In genomic region chr6:16302721-16303552, GRCh38 we compare ENCODE assay signal across 30 cellular contexts.
DNase-seq lines count a peak whose midpoint lies in the region; ATAC-seq and TF ChIP-seq lines count a peak whose summit lies in the region.
"Had no signal": no experiment of that assay in that cellular context is flagged by ENCODE, and none has a peak within 500 bp of the region (broad histone marks: within the 10 kb centered on the region; RNA-seq: fewer than 3 reads in every experiment).

No MANE protein-coding gene starts in this region.

- no peaks in the 10 kb centered on the region for H3K9me3 ChIP-seq in cardiac muscle cell (ENCODE audit: low read depth)
- no peaks in the 10 kb centered on the region for H3K9me3 ChIP-seq in right atrium auricular region
- H3K9me3 ChIP-seq: A549, adrenal gland, colonic mucosa, gastroesophageal sphincter, ovary, right lobe of liver had no signal

- TF ChIP-seq CTCF in cardiac muscle cell (IDR thresholded peaks at IDR 0.05; ENCODE audit: low read depth, low read length) = no peak
- no peak for TF ChIP-seq CTCF in right atrium auricular region (IDR thresholded peaks at IDR 0.05)
- TF ChIP-seq CTCF in WTC11 (IDR thresholded peaks at IDR 0.05) = no peak
- no peak for TF ChIP-seq CTCF in GM10266 (IDR thresholded peaks at IDR 0.05; ENCODE audit: control insufficient read depth, insufficient read depth, low read depth, missing control alignments)

- H3K4me1 ChIP-seq in cardiac muscle cell (ENCODE audit: low read depth) (peaks cover 5% of the 10 kb centered on the region), right atrium auricular region (peaks cover 0 to 5% of the 10 kb centered on the region in 2 donors)
- H3K4me1 ChIP-seq: A549, adrenal gland, colonic mucosa, gastroesophageal sphincter had no signal

- POLR2A ChIA-PET in WTC11 (lab: Charles Lee) = no interaction called here

- H3K4me3 Mint-ChIP-seq in WTC11 = peak overlapping the region; percentile 46
- H3K4me3 Mint-ChIP-seq in activated T-helper 17 cell treated with anti-CD3 and anti-CD28 coated beads, Interleukin-2, amount 50 U/mL, for 72 hours = no peak overlapping the region
- H3K4me3 Mint-ChIP-seq: activated CD4-positive, alpha-beta T cell treated with anti-CD3 and anti-CD28 coated beads for 36 hours; activated T-cell treated with anti-CD3 and anti-CD28 coated beads, Interleukin-2, amount 50 U/mL, for 4 hours; B cell; natural killer cell; T-helper 1 cell treated with Interleukin-12 subunit alpha and Interleukin-12 subunit beta and Interleukin-4 antibody, amounts not matched to agents 30 μg/mL and 1 μg/mL, for 36 hours had no signal

- CTCF ChIA-PET in WTC11 (lab: Charles Lee) = interaction anchor here (1.0 to 1.6 kb wide), 3 partner anchors 15 to 17 kb away, joined by 4 to 9 read pairs (median 7); no protein-coding TSS in a partner anchor

- H3K27ac ChIP-seq in cardiac muscle cell (peak overlapping the region; percentile 40), right atrium auricular region (no peak overlapping the region)
- H3K27ac ChIP-seq: A549, adrenal gland, brain microvascular endothelial cell, colonic mucosa, gastroesophageal sphincter, ovary, right lobe of liver, SK-N-MC had no signal

- DNase-seq in cardiac muscle cell (ENCODE audit: low read depth in 1 of 2, low spot score in 1 of 2) (peak in 1 of 2 donors; percentile 27), right atrium auricular region (ENCODE audit: low spot score) (no peak), WTC11 (ENCODE audit: low spot score) (no peak), iPS-NIHi7 (ENCODE audit: extremely low spot score) (peak; percentile 35), retina (peak; percentile 45), GM10266 (ENCODE audit: extremely low spot score) (no peak), DMS153 (lab: John Stamatoyannopoulos, UW) (no peak)
- DNase-seq: activated CD4-positive, alpha-beta T cell treated with anti-CD3 and anti-CD28 coated beads for 36 hours; activated naive CD4-positive, alpha-beta T cell; activated T-cell treated with anti-CD3 and anti-CD28 coated beads, Interleukin-2, amount 50 U/mL, for 4 hours; adrenal gland; brain microvascular endothelial cell; colonic mucosa; DND-41; midbrain; natural killer cell; NCI-H2171 treated with DMSO at 0.1 percent for 48 hours; NCI-H524 treated with DMSO at 0.1 percent for 48 hours; ovary; right lobe of liver; RPMI8226; stimulated activated CD4-positive, alpha-beta T cell treated with anti-CD3 and anti-CD28 coated beads, Interleukin-12 subunit alpha, Interleukin-12 subunit beta, amount 100 ng/mL, for 4 hours; stimulated activated CD4-positive, alpha-beta T cell treated with anti-CD3 and anti-CD28 coated beads, Interleukin-4, amount 100 ng/mL, for 4 hours; stimulated activated naive CD4-positive, alpha-beta T cell had no signal

- H3K36me3 ChIP-seq in cardiac muscle cell (no peaks in the 10 kb centered on the region), right atrium auricular region (peaks cover 24% of the 10 kb centered on the region)
- H3K36me3 ChIP-seq: adrenal gland, colonic mucosa, ovary had no signal

- peaks cover 12% of the 10 kb centered on the region for H3K27me3 Mint-ChIP-seq in WTC11 (ENCODE audit: low read depth)
- H3K27me3 Mint-ChIP-seq in activated T-helper 17 cell treated with anti-CD3 and anti-CD28 coated beads, Interleukin-2, amount 50 U/mL, for 72 hours = no peaks in the 10 kb centered on the region
- H3K27me3 Mint-ChIP-seq: activated CD4-positive, alpha-beta T cell treated with anti-CD3 and anti-CD28 coated beads for 36 hours; B cell had no signal

- H3K4me3 ChIP-seq in cardiac muscle cell (no peak overlapping the region), right atrium auricular region (no peak overlapping the region)
- H3K4me3 ChIP-seq: A549, adrenal gland, colonic mucosa, gastroesophageal sphincter, ovary, right lobe of liver, SK-N-MC had no signal

- H3K9me3 Mint-ChIP-seq in WTC11 = no peaks in the 10 kb centered on the region
- H3K9me3 Mint-ChIP-seq in activated T-helper 17 cell treated with anti-CD3 and anti-CD28 coated beads, Interleukin-2, amount 50 U/mL, for 72 hours = no peaks in the 10 kb centered on the region
- H3K9me3 Mint-ChIP-seq: activated T-cell treated with anti-CD3 and anti-CD28 coated beads, Interleukin-2, amount 50 U/mL, for 4 hours; natural killer cell; T-helper 1 cell treated with Interleukin-12 subunit alpha and Interleukin-12 subunit beta and Interleukin-4 antibody, amounts not matched to agents 30 μg/mL and 1 μg/mL, for 36 hours had no signal

- H3K27me3 ChIP-seq in cardiac muscle cell = no peaks in the 10 kb centered on the region
- H3K27me3 ChIP-seq in right atrium auricular region = no peaks in the 10 kb centered on the region
- H3K27me3 ChIP-seq: adrenal gland, brain microvascular endothelial cell, colonic mucosa, gastroesophageal sphincter, ovary, right lobe of liver had no signal

- H3K27ac Mint-ChIP-seq in WTC11 = no peak overlapping the region
- H3K27ac Mint-ChIP-seq in activated T-helper 17 cell treated with anti-CD3 and anti-CD28 coated beads, Interleukin-2, amount 50 U/mL, for 72 hours = no peak overlapping the region
- H3K27ac Mint-ChIP-seq: activated CD4-positive, alpha-beta T cell treated with anti-CD3 and anti-CD28 coated beads for 36 hours; B cell; natural killer cell; T-helper 1 cell treated with Interleukin-12 subunit alpha and Interleukin-12 subunit beta and Interleukin-4 antibody, amounts not matched to agents 30 μg/mL and 1 μg/mL, for 36 hours had no signal

- peak; percentile 82 for ATAC-seq in WTC11
- ATAC-seq in activated T-helper 17 cell treated with anti-CD3 and anti-CD28 coated beads, Interleukin-2, amount 50 U/mL, for 72 hours (replicated peaks) = no peak
- ATAC-seq: A549; activated CD4-positive, alpha-beta T cell treated with anti-CD3 and anti-CD28 coated beads for 36 hours; activated T-cell treated with anti-CD3 and anti-CD28 coated beads, Interleukin-2, amount 50 U/mL, for 4 hours; gastroesophageal sphincter; natural killer cell had no signal

- peaks cover 56% of the 10 kb centered on the region for H3K4me1 Mint-ChIP-seq in WTC11
- no peaks in the 10 kb centered on the region for H3K4me1 Mint-ChIP-seq in activated T-helper 17 cell treated with anti-CD3 and anti-CD28 coated beads, Interleukin-2, amount 50 U/mL, for 72 hours
- H3K4me1 Mint-ChIP-seq: natural killer cell had no signal

- H3K36me3 Mint-ChIP-seq in WTC11 = no peaks in the 10 kb centered on the region
- H3K36me3 Mint-ChIP-seq in activated T-helper 17 cell treated with anti-CD3 and anti-CD28 coated beads, Interleukin-2, amount 50 U/mL, for 72 hours (ENCODE audit: low read depth) = peaks cover 69% of the 10 kb centered on the region
- H3K36me3 Mint-ChIP-seq: natural killer cell had no signal

TF ChIP-seq in WTC11, 78 proteins besides CTCF, POLR2A, EP300 and RAD21:
- TF ChIP-seq ATF1 (CRISPR knock-in tag; IDR thresholded peaks at IDR 0.05) = no peak
- no peak for TF ChIP-seq MXD4 (CRISPR knock-in tag; IDR thresholded peaks at IDR 0.05; ENCODE audit: borderline replicate concordance)
- no peak for TF ChIP-seq SMAD3 (CRISPR knock-in tag; IDR thresholded peaks at IDR 0.05; ENCODE audit: borderline replicate concordance)
- TF ChIP-seq FOXP1 (CRISPR knock-in tag; IDR thresholded peaks at IDR 0.05; ENCODE audit: borderline replicate concordance) = no peak
- no peak for TF ChIP-seq RORB (CRISPR knock-in tag; IDR thresholded peaks at IDR 0.05)
- TF ChIP-seq JUN (CRISPR knock-in tag; IDR thresholded peaks at IDR 0.05) = no peak
- TF ChIP-seq CBFB (CRISPR knock-in tag; IDR thresholded peaks at IDR 0.05; ENCODE audit: low read depth) = no peak
- no peak for TF ChIP-seq IRF2 (CRISPR knock-in tag; IDR thresholded peaks at IDR 0.05; ENCODE audit: borderline replicate concordance, low read depth)
- no peak for TF ChIP-seq SOX15 (CRISPR knock-in tag; IDR thresholded peaks at IDR 0.05)
- no peak for TF ChIP-seq TCF7 (CRISPR knock-in tag; IDR thresholded peaks at IDR 0.05; ENCODE audit: low read depth)
- no peak for TF ChIP-seq ATF2 (CRISPR knock-in tag; IDR thresholded peaks at IDR 0.05; ENCODE audit: borderline replicate concordance, low read depth)
- TF ChIP-seq ATF3 (CRISPR knock-in tag; conservative IDR thresholded peaks at IDR 0.05) = no peak
- no peak for TF ChIP-seq ZNF671 (CRISPR knock-in tag; IDR thresholded peaks at IDR 0.05)
- no peak for TF ChIP-seq NR3C1 (CRISPR knock-in tag; conservative IDR thresholded peaks at IDR 0.05; ENCODE audit: low read depth)
- TF ChIP-seq JAZF1 (CRISPR knock-in tag; IDR thresholded peaks at IDR 0.05) = no peak
- no peak for TF ChIP-seq ZNF121 (CRISPR knock-in tag; IDR thresholded peaks at IDR 0.05)
- TF ChIP-seq TEAD1 (CRISPR knock-in tag; IDR thresholded peaks at IDR 0.05) = no peak
- TF ChIP-seq ZBTB43 (CRISPR knock-in tag; IDR thresholded peaks at IDR 0.05) = no peak
- no peak for TF ChIP-seq ETV6 (CRISPR knock-in tag; IDR thresholded peaks at IDR 0.05)

Comparison
In these comparisons a context has a peak if more than half of its experiments do, and no peak if none do; other contexts are left out.
1. DNase-seq: peak in iPS-NIHi7 (single experiment) and retina (single experiment); none in right atrium auricular region (single experiment), WTC11 (single experiment), GM10266 (single experiment) and DMS153 (single experiment).